ENCODE assay signal across 16 cellular contexts in the genomic region with DNA sequence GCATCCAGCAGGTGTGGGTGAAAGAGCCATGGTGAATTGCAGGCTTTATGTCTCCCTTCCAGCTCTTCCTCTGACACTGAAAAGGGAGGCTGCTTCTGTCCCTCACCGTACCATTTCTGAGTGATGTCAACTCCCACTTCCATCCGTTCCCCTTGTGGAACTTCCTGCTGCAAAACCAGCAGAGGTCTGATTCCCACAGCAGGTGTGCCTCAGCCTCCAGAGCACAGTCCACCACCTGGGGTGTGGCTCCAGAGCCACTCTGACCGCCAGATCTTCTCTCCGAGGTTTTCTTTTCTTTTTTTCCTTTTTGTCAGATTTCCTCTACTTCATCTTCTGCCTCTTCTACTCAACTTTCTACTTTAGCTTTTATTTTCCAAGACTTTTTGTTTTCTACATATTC.
A peak's percentile ranks its signal among the peaks of the same experiment; 100 is the strongest.
DNase-seq lines count a peak whose midpoint lies in the region; ATAC-seq, FAIRE-seq and TF ChIP-seq lines count a peak whose summit lies in the region.
"Had no signal": no experiment of that assay in that cellular context is flagged by ENCODE, and none has a peak within 500 bp of the region (broad histone marks: within the 10 kb centered on the region; RNA-seq: fewer than 3 reads in every experiment).

No MANE protein-coding gene starts in this region.

- H3K36me3 Mint-ChIP-seq in HFFc6 (ENCODE audit: low read depth): peaks cover 60% of the 10 kb centered on the region
- H3K36me3 Mint-ChIP-seq in T-helper 17 cell (ENCODE audit: low read depth): peaks cover 6% of the 10 kb centered on the region
- H3K36me3 Mint-ChIP-seq in activated T-helper 2 cell treated with anti-CD3 and anti-CD28 coated beads, Interferon-gamma antibody, Interleukin-2, Interleukin-4, amounts not matched to agents 10 μg/mL and 5 μg/mL and 100 μg/mL, durations not matched to agents 14 hours and 24 hours and 36 hours (ENCODE audit: low read depth): no peaks in the 10 kb centered on the region

- H3K27me3 ChIP-seq in esophagus squamous epithelium (no peaks in the 10 kb centered on the region), small intestine (ENCODE audit: control insufficient read depth in 2 of 2, insufficient read depth in 2 of 2, low read length in 2 of 2) (no peaks in the 10 kb centered on the region)
- H3K27me3 ChIP-seq: BE2C had no signal

- TF ChIP-seq CTCF in HFFc6 (IDR thresholded peaks at IDR 0.05) (no peak), esophagus squamous epithelium (IDR thresholded peaks at IDR 0.05) (no peak)

- 72 to 75% methylated on average over 4 of the region's 4 CpGs for whole genome bisulfite sequencing in esophagus squamous epithelium, 2 donors
- WGBS in small intestine, 3 donors: 27 to 54% (median 32%) methylated on average over 4 of the region's 4 CpGs

- no peaks in the 10 kb centered on the region; the same call in 1 of the 2 replicates for H3K27me3 Mint-ChIP-seq in HFFc6 (ENCODE audit: insufficient read depth)
- no peaks in the 10 kb centered on the region for H3K27me3 Mint-ChIP-seq in T-helper 17 cell
- peaks cover 4% of the 10 kb centered on the region for H3K27me3 Mint-ChIP-seq in activated T-helper 2 cell treated with anti-CD3 and anti-CD28 coated beads, Interferon-gamma antibody, Interleukin-2, Interleukin-4, amounts not matched to agents 10 μg/mL and 5 μg/mL and 100 μg/mL, durations not matched to agents 14 hours and 24 hours and 36 hours (ENCODE audit: low read depth)

- DNase-seq in HFFc6 (no peak), T-helper 17 cell (no peak), esophagus squamous epithelium (lab: John Stamatoyannopoulos, UW) (no peak), small intestine (peak; percentile 73), RKO (ENCODE audit: low spot score) (no peak)
- no peak for DNase-seq in stimulated activated CD4-positive, alpha-beta T cell treated with anti-CD3 and anti-CD28 coated beads, Interleukin-15, amount 100 ng/mL, for 24 hours
- no peak for DNase-seq in activated T-helper 2 cell treated with anti-CD3 and anti-CD28 coated beads, Interferon-gamma antibody, Interleukin-2, Interleukin-4, amounts not matched to agents 10 μg/mL and 5 μg/mL and 100 μg/mL, durations not matched to agents 14 hours and 24 hours and 36 hours (ENCODE audit: low spot score)
- DNase-seq: BE2C; CD8-positive, alpha-beta memory T cell; DMS 273 treated with DMSO at 0.1 percent for 48 hours; NCI-H1930; NCI-H2171; NCI-H446 treated with DMSO at 0.1 percent for 48 hours; NCI-H774 had no signal

- intact Hi-C loops in esophagus squamous epithelium (cut with DNase I): no loop called here
- intact Hi-C loops in activated T-helper 2 cell treated with anti-CD3 and anti-CD28 coated beads, Interferon-gamma antibody, Interleukin-2, Interleukin-4, amounts not matched to agents 10 μg/mL and 5 μg/mL and 100 μg/mL, durations not matched to agents 14 hours and 24 hours and 36 hours (cut with micrococcal nuclease): no loop called here

- H3K4me1 ChIP-seq in esophagus squamous epithelium (peaks cover 11 to 27% (median 16%) of the 10 kb centered on the region in 3 donors), small intestine (ENCODE audit: control insufficient read depth in 2 of 2, insufficient read depth in 1 of 2, low read depth in 1 of 2, low read length in 1 of 2) (peaks cover 0 to 5% of the 10 kb centered on the region in 2 donors)
- H3K4me1 ChIP-seq: BE2C had no signal

- peaks cover 61% of the 10 kb centered on the region for H3K4me1 Mint-ChIP-seq in HFFc6 (ENCODE audit: low read depth)
- peaks cover 7% of the 10 kb centered on the region for H3K4me1 Mint-ChIP-seq in T-helper 17 cell
- H3K4me1 Mint-ChIP-seq in activated T-helper 2 cell treated with anti-CD3 and anti-CD28 coated beads, Interferon-gamma antibody, Interleukin-2, Interleukin-4, amounts not matched to agents 10 μg/mL and 5 μg/mL and 100 μg/mL, durations not matched to agents 14 hours and 24 hours and 36 hours (ENCODE audit: low read depth): no peaks in the 10 kb centered on the region
- H3K4me1 Mint-ChIP-seq: CD8-positive, alpha-beta memory T cell had no signal

- H3K9me3 ChIP-seq in T-helper 17 cell (ENCODE audit: control insufficient read depth, low read length, poor library complexity, severe bottlenecking): no peaks in the 10 kb centered on the region
- no peaks in the 10 kb centered on the region for H3K9me3 ChIP-seq in esophagus squamous epithelium
- H3K9me3 ChIP-seq in small intestine (ENCODE audit: control insufficient read depth, low read depth): no peaks in the 10 kb centered on the region
- H3K9me3 ChIP-seq: BE2C had no signal

- H3K9me3 Mint-ChIP-seq in HFFc6: no peaks in the 10 kb centered on the region; the same call in 1 of the 2 replicates
- no peaks in the 10 kb centered on the region for H3K9me3 Mint-ChIP-seq in activated T-helper 2 cell treated with anti-CD3 and anti-CD28 coated beads, Interferon-gamma antibody, Interleukin-2, Interleukin-4, amounts not matched to agents 10 μg/mL and 5 μg/mL and 100 μg/mL, durations not matched to agents 14 hours and 24 hours and 36 hours
- H3K9me3 Mint-ChIP-seq: CD8-positive, alpha-beta memory T cell had no signal

- H3K27ac Mint-ChIP-seq in HFFc6 (peak overlapping the region; percentile 46; the same call in 1 of the 2 replicates), T-helper 17 cell (peak overlapping the region; percentile 59)
- H3K27ac Mint-ChIP-seq in activated T-helper 2 cell treated with anti-CD3 and anti-CD28 coated beads, Interferon-gamma antibody, Interleukin-2, Interleukin-4, amounts not matched to agents 10 μg/mL and 5 μg/mL and 100 μg/mL, durations not matched to agents 14 hours and 24 hours and 36 hours: no peak overlapping the region

- H3K36me3 ChIP-seq in esophagus squamous epithelium: peaks cover 6 to 95% (median 12%) of the 10 kb centered on the region in 3 donors
- H3K36me3 ChIP-seq in small intestine (ENCODE audit: control insufficient read depth in 2 of 2, insufficient read depth in 2 of 2, low read length in 2 of 2): peaks cover 0 to 18% of the 10 kb centered on the region in 2 donors

- no peak for TF ChIP-seq POLR2A in esophagus squamous epithelium (IDR thresholded peaks at IDR 0.05)

- H3K4me3 Mint-ChIP-seq in HFFc6 (no peak overlapping the region), T-helper 17 cell (no peak overlapping the region)
- H3K4me3 Mint-ChIP-seq in activated T-helper 2 cell treated with anti-CD3 and anti-CD28 coated beads, Interferon-gamma antibody, Interleukin-2, Interleukin-4, amounts not matched to agents 10 μg/mL and 5 μg/mL and 100 μg/mL, durations not matched to agents 14 hours and 24 hours and 36 hours (ENCODE audit: low read depth): no peak overlapping the region
- H3K4me3 Mint-ChIP-seq: CD8-positive, alpha-beta memory T cell had no signal

- ATAC-seq in T-helper 17 cell (no peak), HG03442 (IDR thresholded peaks at IDR 0.05; ENCODE audit: unreplicated experiment) (no peak)

- no peak overlapping the region for H3K4me3 ChIP-seq in esophagus squamous epithelium
- no peak overlapping the region for H3K4me3 ChIP-seq in small intestine (ENCODE audit: low read depth in 1 of 2, low read length in 2 of 2)

- H3K27ac ChIP-seq in esophagus squamous epithelium: peak overlapping the region; percentile 73 to 86 (median 83)
- peak overlapping the region; percentile 6 to 93 for H3K27ac ChIP-seq in small intestine (ENCODE audit: low read depth in 1 of 2, low read length in 1 of 2)

- FAIRE-seq in small intestine (lab: Jason Lieb, UNC): no peak
- FAIRE-seq: H54 had no signal
